ENCODE assay signal across 8 cellular contexts in the genomic region with DNA sequence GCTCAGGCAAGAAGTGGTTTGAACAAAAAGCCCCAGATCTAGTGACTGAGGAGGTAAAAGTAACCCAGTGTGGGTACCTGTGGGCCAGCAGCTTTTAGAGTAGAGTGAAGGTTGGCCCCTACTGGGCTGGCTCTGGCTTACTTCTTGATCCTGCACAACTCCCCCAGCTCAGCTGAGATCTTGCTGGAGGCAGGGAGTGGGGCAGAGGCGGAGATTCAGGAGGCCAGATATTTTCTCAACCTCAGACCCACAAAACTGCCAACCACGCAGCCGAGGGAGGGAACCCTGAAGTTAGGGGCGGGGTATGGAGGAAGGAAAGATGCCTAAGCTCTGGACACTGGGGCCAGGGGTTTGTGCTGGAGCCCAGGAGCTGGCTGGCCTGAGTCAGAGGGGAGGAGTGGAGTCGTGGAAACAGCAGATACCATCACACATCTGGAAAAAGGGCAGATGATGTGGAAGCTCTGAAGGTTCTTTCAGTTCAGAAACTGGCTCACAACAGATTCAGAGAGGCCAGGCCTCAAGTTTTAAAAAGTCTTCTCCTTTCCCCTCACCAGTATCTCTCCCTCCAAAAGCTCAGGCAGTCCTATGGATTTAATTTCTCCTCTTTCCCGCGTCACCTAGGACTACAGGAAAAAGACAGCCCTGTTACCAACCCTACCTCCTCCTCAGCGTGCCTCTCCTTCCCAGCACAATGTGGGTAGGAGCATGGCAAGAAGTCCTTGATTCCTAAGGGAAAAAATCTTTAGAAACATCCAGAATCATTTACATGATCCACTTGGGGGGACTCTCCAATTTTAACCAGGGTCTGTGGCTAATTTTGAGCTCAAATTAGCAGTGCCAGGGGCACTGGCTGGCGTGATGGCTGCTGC. TPM values are rescaled to one million over a fixed set of nuclear protein-coding genes. Genes with fewer than 3 reads are reported as not detected.
DNase-seq lines count a peak whose midpoint lies in the region; ATAC-seq and FAIRE-seq lines count a peak whose summit lies in the region.

No MANE protein-coding gene starts in this region.

- H3K9me3 Mint-ChIP-seq in activated naive CD4-positive, alpha-beta T cell treated with anti-CD3 and anti-CD28 coated beads, Interleukin-2, amount 50 U/mL, for 72 hours: no peaks in the 10 kb centered on the region
- H3K9me3 Mint-ChIP-seq in activated T-helper 17 cell treated with anti-CD3 and anti-CD28 coated beads, Interleukin-2, amount 50 U/mL, for 72 hours: no peaks in the 10 kb centered on the region

- H3K27ac Mint-ChIP-seq in activated naive CD4-positive, alpha-beta T cell treated with anti-CD3 and anti-CD28 coated beads, Interleukin-2, amount 50 U/mL, for 72 hours: peak overlapping the region; percentile 81 to 92
- H3K27ac Mint-ChIP-seq in activated T-helper 17 cell treated with anti-CD3 and anti-CD28 coated beads, Interleukin-2, amount 50 U/mL, for 72 hours: peak overlapping the region; percentile 96

- H3K4me1 Mint-ChIP-seq in activated T-helper 17 cell treated with anti-CD3 and anti-CD28 coated beads, Interleukin-2, amount 50 U/mL, for 72 hours: peaks cover 39% of the 10 kb centered on the region

- ATAC-seq in activated naive CD4-positive, alpha-beta T cell treated with anti-CD3 and anti-CD28 coated beads, Interleukin-2, amount 50 U/mL, for 72 hours: peak; percentile 23 to 56
- ATAC-seq in activated T-helper 17 cell treated with anti-CD3 and anti-CD28 coated beads, Interleukin-2, amount 50 U/mL, for 72 hours (replicated peaks): peak; percentile 62
- ATAC-seq in HG03520 (IDR thresholded peaks at IDR 0.05; ENCODE audit: unreplicated experiment): no peak
- ATAC-seq in GM21717 (IDR thresholded peaks at IDR 0.05; ENCODE audit: unreplicated experiment): no peak
- ATAC-seq in GM21619 (IDR thresholded peaks at IDR 0.05; ENCODE audit: unreplicated experiment): no peak

- FAIRE-seq in urothelium cell line (lab: Jason Lieb, UNC): no peak

- H3K27me3 Mint-ChIP-seq in activated T-helper 17 cell treated with anti-CD3 and anti-CD28 coated beads, Interleukin-2, amount 50 U/mL, for 72 hours: no peaks in the 10 kb centered on the region

- peak overlapping the region; percentile 73 for H3K4me3 Mint-ChIP-seq in activated T-helper 17 cell treated with anti-CD3 and anti-CD28 coated beads, Interleukin-2, amount 50 U/mL, for 72 hours

- DNase-seq in activated naive CD4-positive, alpha-beta T cell treated with anti-CD3 and anti-CD28 coated beads, Interleukin-2, amount 50 U/mL, for 72 hours (ENCODE audit: low spot score in 2 of 2): no peak
- DNase-seq in activated naive CD4-positive, alpha-beta T cell treated with Interleukin-2 at 50 U/mL for 16 hours: no peak
- DNase-seq in kidney tubule cell (ENCODE audit: low spot score): peak; percentile 54
- peak; percentile 46 for DNase-seq in urothelium cell line (ENCODE audit: low spot score)

- H3K36me3 Mint-ChIP-seq in activated naive CD4-positive, alpha-beta T cell treated with anti-CD3 and anti-CD28 coated beads, Interleukin-2, amount 50 U/mL, for 72 hours: peaks cover 0 to 6% of the 10 kb centered on the region in 2 donors
- peaks cover 20% of the 10 kb centered on the region for H3K36me3 Mint-ChIP-seq in activated T-helper 17 cell treated with anti-CD3 and anti-CD28 coated beads, Interleukin-2, amount 50 U/mL, for 72 hours (ENCODE audit: low read depth)

RNA-seq across cellular contexts. Expression of gene MYO18A, which starts 48.1 kb away (rescaled TPM):
- 10 to 100 TPM; 38.8 to 62.8 TPM for total RNA-seq in activated naive CD4-positive, alpha-beta T cell treated with anti-CD3 and anti-CD28 coated beads, Interleukin-2, amount 50 U/mL, for 72 hours
- total RNA-seq in activated T-helper 17 cell treated with anti-CD3 and anti-CD28 coated beads, Interleukin-2, amount 50 U/mL, for 72 hours: 10 to 100 TPM; 90.6 to 95.9 TPM

Comparison
In these comparisons a context has a peak if more than half of its experiments do, and no peak if none do; other contexts are left out.
1. ATAC-seq: peak in activated naive CD4-positive, alpha-beta T cell treated with anti-CD3 and anti-CD28 coated beads, Interleukin-2, amount 50 U/mL, for 72 hours (2 of 2) and activated T-helper 17 cell treated with anti-CD3 and anti-CD28 coated beads, Interleukin-2, amount 50 U/mL, for 72 hours (single experiment); none in HG03520 (single experiment), GM21717 (single experiment) and GM21619 (single experiment).
2. DNase-seq: peak in kidney tubule cell (single experiment) and urothelium cell line (single experiment); none in activated naive CD4-positive, alpha-beta T cell treated with anti-CD3 and anti-CD28 coated beads, Interleukin-2, amount 50 U/mL, for 72 hours (0 of 2) and activated naive CD4-positive, alpha-beta T cell treated with Interleukin-2 at 50 U/mL for 16 hours (single experiment).